In the genomic region with DNA sequence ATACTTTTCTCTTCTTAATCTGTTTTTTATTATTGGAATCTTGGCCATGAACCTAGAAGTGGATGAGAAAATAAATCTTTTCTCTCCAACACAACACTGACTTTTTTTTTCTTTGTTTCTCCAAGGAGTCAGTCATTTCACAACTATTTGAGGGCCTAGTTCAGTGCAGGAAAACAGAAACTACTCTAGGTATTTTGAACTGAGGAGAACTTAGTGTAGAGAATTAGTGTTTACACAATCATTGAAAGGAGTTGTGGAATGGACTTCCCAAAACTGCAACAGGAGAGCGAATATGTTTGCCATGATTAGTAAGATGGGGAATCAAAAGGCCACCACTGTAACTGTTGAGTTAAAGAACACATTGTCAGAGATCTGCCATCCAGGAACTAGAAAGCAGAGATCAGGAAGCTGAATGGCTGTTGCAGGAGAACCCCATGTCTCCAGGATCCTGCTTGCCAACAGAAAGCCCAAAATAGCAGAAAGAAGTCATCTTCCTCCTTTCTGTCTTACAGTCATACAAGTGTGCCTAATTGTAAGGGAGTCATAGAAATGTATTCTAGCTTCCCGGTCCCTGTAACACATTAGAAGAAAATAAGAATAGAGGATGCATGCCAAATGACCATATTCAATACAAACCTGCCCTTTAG, we compare ENCODE assay signal across 21 cellular contexts.
DNase-seq lines count a peak whose midpoint lies in the region; TF ChIP-seq lines count a peak whose summit lies in the region.
"Had no signal": no experiment of that assay in that cellular context is flagged by ENCODE, and none has a peak within 500 bp of the region (broad histone marks: within the 10 kb centered on the region; RNA-seq: fewer than 3 reads in every experiment).

No MANE protein-coding gene starts in this region.

- H3K4me3 ChIP-seq in Loucy (ENCODE audit: low read length, poor library complexity, severe bottlenecking), result no peak overlapping the region
- H3K4me3 ChIP-seq: K562 had no signal

- H3K27ac ChIP-seq in caudate nucleus (ENCODE audit: low read depth, low read length), result peak overlapping the region; percentile 6
- H3K27ac ChIP-seq: HL-60 had no signal

- peak overlapping the region; percentile 32; the same call in 1 of the 2 replicates for H2AFZ ChIP-seq in Loucy (ENCODE audit: low read length)

- H3K4me2 ChIP-seq in Loucy (ENCODE audit: low read depth, low read length, poor library complexity, severe bottlenecking), result no peak overlapping the region
- H3K4me2 ChIP-seq: SK-N-SH had no signal

- H3K4me1 ChIP-seq in Loucy (ENCODE audit: insufficient read depth, low read length, poor library complexity, severe bottlenecking), result no peaks in the 10 kb centered on the region

- no peaks in the 10 kb centered on the region for H3K36me3 ChIP-seq in Loucy (ENCODE audit: insufficient read depth, low read length)

- no peak for TF ChIP-seq CTCF in Loucy (conservative IDR thresholded peaks at IDR 0.05; ENCODE audit: low read length)

- no peak overlapping the region for H3K9ac ChIP-seq in Loucy (ENCODE audit: low read depth, low read length, poor library complexity, severe bottlenecking)
- H3K9ac ChIP-seq: SK-N-SH had no signal

- no peaks in the 10 kb centered on the region for H3K9me2 ChIP-seq in Loucy (replicated peaks; ENCODE audit: low read depth, low read length)
- H3K9me2 ChIP-seq: SK-N-SH had no signal

- no peaks in the 10 kb centered on the region for H3K27me3 ChIP-seq in Loucy (ENCODE audit: insufficient read depth, low read length, poor library complexity, severe bottlenecking)

- no peaks in the 10 kb centered on the region for H4K20me1 ChIP-seq in Loucy (ENCODE audit: insufficient read depth, low read length, poor library complexity, severe bottlenecking)

- H3K9me3 ChIP-seq in Loucy (ENCODE audit: insufficient read depth, low read depth, low read length), result no peaks in the 10 kb centered on the region
- H3K9me3 ChIP-seq: SK-N-SH had no signal

- H3F3A ChIP-seq in Loucy (ENCODE audit: low read depth), result no peaks in the 10 kb centered on the region

- peak; percentile 46 for DNase-seq in SKM-1 treated with dmso at 0.1 percent for 144 hours (lab: John Stamatoyannopoulos, UW; ENCODE audit: unreplicated experiment)
- DNase-seq in SKM-1 (lab: John Stamatoyannopoulos, UW; ENCODE audit: unreplicated experiment), result no peak
- DNase-seq in caudate nucleus (lab: John Stamatoyannopoulos, UW), result no peak
- DNase-seq in pons (ENCODE audit: low spot score), result peak; percentile 37
- DNase-seq in stimulated activated CD4-positive, alpha-beta T cell treated with anti-CD3 and anti-CD28 coated beads, Interleukin-4, amount 100 ng/mL, for 24 hours, result no peak
- DNase-seq in cortex of kidney (lab: John Stamatoyannopoulos, UW), result no peak
- DNase-seq: CD4-positive, CD25-positive, alpha-beta regulatory T cell; COR-L47; DMS79; NCI-H1694; NCI-H2081; NCI-H2171; NCI-H345; NCI-H524; NCI-H82; SHP77; SK-N-SH; T-cell had no signal

- H3K79me2 ChIP-seq in Loucy (ENCODE audit: insufficient read depth, low read length), result no peaks in the 10 kb centered on the region

Comparison
In these comparisons a context has a peak if more than half of its experiments do, and no peak if none do; other contexts are left out.
1. DNase-seq: peak in SKM-1 treated with dmso at 0.1 percent for 144 hours (single experiment) and pons (single experiment); none in SKM-1 (single experiment), caudate nucleus (0 of 61), stimulated activated CD4-positive, alpha-beta T cell treated with anti-CD3 and anti-CD28 coated beads, Interleukin-4, amount 100 ng/mL, for 24 hours (single experiment) and cortex of kidney (single experiment).